Comparison of ENCODE assay signal across 24 cellular contexts in the genomic region with DNA sequence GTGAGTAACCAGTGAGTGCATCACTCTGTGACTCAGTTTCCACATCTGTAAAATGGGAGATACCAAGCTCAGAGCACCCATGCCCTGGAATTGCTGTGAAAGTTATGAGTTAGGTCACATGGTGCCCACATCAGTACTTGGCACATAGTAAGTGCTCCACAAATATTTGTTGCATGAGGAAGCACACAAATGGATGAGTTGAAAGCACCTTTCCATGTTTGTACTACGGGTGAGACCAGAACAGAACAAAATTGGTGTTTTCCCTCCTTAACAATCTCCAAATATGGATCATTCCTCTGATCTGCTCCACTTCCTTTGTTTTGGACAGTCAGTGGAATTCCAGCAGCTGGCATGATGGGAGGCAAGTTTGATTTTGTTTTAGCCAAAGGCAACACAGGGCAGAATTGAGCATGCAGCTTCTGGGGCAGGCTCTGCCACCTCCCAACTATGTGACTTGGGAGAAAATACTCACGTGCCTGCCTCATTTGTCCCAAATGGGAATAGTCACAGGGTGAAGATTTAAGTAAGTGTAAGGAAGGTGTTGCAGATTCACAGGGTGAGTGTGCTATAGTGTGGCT.
"Had no signal": no experiment of that assay in that cellular context is flagged by ENCODE, and none has a peak within 500 bp of the region (broad histone marks: within the 10 kb centered on the region; RNA-seq: fewer than 3 reads in every experiment).

No MANE protein-coding gene starts in this region.

- H3K27ac Mint-ChIP-seq: activated B cell treated with CpG ODN at 0.5 μM for 24 hours; activated CD4-positive, alpha-beta T cell treated with anti-CD3 and anti-CD28 coated beads for 36 hours; activated naive CD8-positive, alpha-beta T cell; activated T-helper 2 cell treated with anti-CD3 and anti-CD28 coated beads, Interferon-gamma antibody, Interleukin-2, Interleukin-4, amounts not matched to agents 10 μg/mL and 5 μg/mL and 100 μg/mL, durations not matched to agents 14 hours and 24 hours and 36 hours; T-helper 17 cell had no signal

- H3K4me1 ChIP-seq: thyroid gland had no signal

- H3K4me3 ChIP-seq: adrenal gland, dorsolateral prefrontal cortex, thyroid gland had no signal

- H3K4me1 Mint-ChIP-seq: activated B cell treated with CpG ODN at 0.5 μM for 24 hours; activated CD4-positive, alpha-beta T cell treated with anti-CD3 and anti-CD28 coated beads for 36 hours; central memory CD8-positive, alpha-beta T cell; naive B cell; T-helper 17 cell had no signal

- H3K9me3 ChIP-seq: adrenal gland, thyroid gland had no signal

- H3K36me3 Mint-ChIP-seq: activated naive CD8-positive, alpha-beta T cell; naive B cell had no signal

- H3K9me3 Mint-ChIP-seq: activated B cell treated with CpG ODN at 0.5 μM for 24 hours; activated T-cell treated with anti-CD3 and anti-CD28 coated beads, Interleukin-2, amount 50 U/mL, for 4 hours; activated T-helper 2 cell treated with anti-CD3 and anti-CD28 coated beads, Interferon-gamma antibody, Interleukin-2, Interleukin-4, amounts not matched to agents 10 μg/mL and 5 μg/mL and 100 μg/mL, durations not matched to agents 14 hours and 24 hours and 36 hours; central memory CD8-positive, alpha-beta T cell had no signal

- H3K4me3 Mint-ChIP-seq: activated B cell treated with CpG ODN at 0.5 μM for 24 hours; activated CD4-positive, alpha-beta T cell treated with anti-CD3 and anti-CD28 coated beads for 36 hours; activated naive CD8-positive, alpha-beta T cell; activated T-cell treated with anti-CD3 and anti-CD28 coated beads, Interleukin-2, amount 50 U/mL, for 4 hours; central memory CD8-positive, alpha-beta T cell; naive B cell; T-helper 17 cell had no signal

- H3K27ac ChIP-seq: adrenal gland, dorsolateral prefrontal cortex, thyroid gland had no signal

- H3K27me3 ChIP-seq: adrenal gland, dorsolateral prefrontal cortex, thyroid gland had no signal

- ATAC-seq: activated CD4-positive, alpha-beta T cell treated with anti-CD3 and anti-CD28 coated beads for 36 hours; activated T-cell treated with anti-CD3 and anti-CD28 coated beads, Interleukin-2, amount 50 U/mL, for 4 hours; stimulated activated naive CD8-positive, alpha-beta T cell treated with anti-CD3 and anti-CD28 coated beads, Interleukin-15, Interleukin-2, amounts not matched to agents 100 U/mL and 50 U/mL, for 24 hours; T-helper 17 cell had no signal

- H3K36me3 ChIP-seq: adrenal gland, thyroid gland had no signal

- FAIRE-seq: astrocyte, colon, keratinocyte had no signal

- DNase-seq: activated B cell treated with CpG ODN at 0.5 μM for 24 hours; activated CD4-positive, alpha-beta T cell treated with anti-CD3 and anti-CD28 coated beads for 36 hours; activated CD4-positive, alpha-beta T cell treated with anti-CD3 and anti-CD28 coated beads, Interleukin-2, amount 50 U/mL, for 4 hours; activated CD8-positive, alpha-beta memory T cell treated with anti-CD3 and anti-CD28 coated beads for 24 hours; activated CD8-positive, alpha-beta memory T cell treated with anti-CD3 and anti-CD28 coated beads, Interleukin-2, amount 50 U/mL, for 4 hours; activated naive CD4-positive, alpha-beta T cell; activated T-cell treated with anti-CD3 and anti-CD28 coated beads, Interleukin-2, amount 50 U/mL, for 4 hours; adrenal gland; dorsolateral prefrontal cortex; naive B cell; occipital lobe; posterior cingulate gyrus; retina; stimulated activated CD4-positive, alpha-beta T cell treated with anti-CD3 and anti-CD28 coated beads, Interleukin-4, amount 100 ng/mL, for 24 hours; stimulated activated naive CD8-positive, alpha-beta T cell treated with anti-CD3 and anti-CD28 coated beads, Interleukin-15, Interleukin-2, amounts not matched to agents 100 U/mL and 50 U/mL, for 24 hours; SW 1271; T-helper 17 cell; thyroid gland had no signal
